Comparison of ENCODE assay signal across 32 cellular contexts in genomic region chr18:26071020-26071419, GRCh38.
"Had no signal": no experiment of that assay in that cellular context is flagged by ENCODE, and none has a peak within 500 bp of the region (broad histone marks: within the 10 kb centered on the region; RNA-seq: fewer than 3 reads in every experiment).

No MANE protein-coding gene starts in this region.

- H3K27ac ChIP-seq: adrenal gland, breast epithelium, esophagus squamous epithelium, gastroesophageal sphincter had no signal

- H3K4me1 ChIP-seq: breast epithelium, esophagus squamous epithelium, gastroesophageal sphincter had no signal

- DNase-seq: activated CD4-positive, alpha-beta memory T cell treated with anti-CD3 and anti-CD28 coated beads for 36 hours; activated CD4-positive, alpha-beta T cell treated with anti-CD3 and anti-CD28 coated beads for 36 hours; activated CD4-positive, alpha-beta T cell treated with anti-CD3 and anti-CD28 coated beads, Interleukin-2, amount 10 ng/mL, durations not matched to agents 24 days and 14 days; activated CD4-positive, CD25-positive, alpha-beta regulatory T cell; activated CD4-positive, CD25-positive, alpha-beta regulatory T cell treated with anti-CD3 and anti-CD28 coated beads, Interleukin-2, amount 50 U/mL, for 72 hours; activated CD8-positive, alpha-beta memory T cell treated with anti-CD3 and anti-CD28 coated beads, Interleukin-2, amount 10 ng/mL, durations not matched to agents 7 days and 5 days; activated CD8-positive, alpha-beta memory T cell treated with anti-CD3 and anti-CD28 coated beads, Interleukin-2, amount 50 U/mL, for 4 hours; activated CD8-positive, alpha-beta T cell treated with anti-CD3 and anti-CD28 coated beads, Interleukin-2, amount 10 ng/mL, durations not matched to agents 7 days and 5 days; activated effector memory CD4-positive, alpha-beta T cell treated with anti-CD3 and anti-CD28 coated beads, Interleukin-2, amount 50 U/mL, for 16 hours; activated naive CD4-positive, alpha-beta T cell treated with anti-CD3 and anti-CD28 coated beads for 36 hours; activated naive CD8-positive, alpha-beta T cell treated with anti-CD3 and anti-CD28 coated beads for 36 hours; activated naive CD8-positive, alpha-beta T cell treated with anti-CD3 and anti-CD28 coated beads, Interleukin-2, amount 50 U/mL, for 24 hours; activated T-cell treated with anti-CD3 and anti-CD28 coated beads, Interleukin-2, amount 50 U/mL, for 1 hour; activated T-cell treated with anti-CD3 and anti-CD28 coated beads, Interleukin-2, amount 50 U/mL, for 48 hours; adrenal gland; amygdala; aorta; cortex of kidney; dermis blood vessel endothelial cell; effector CD4-positive, alpha-beta T cell; effector memory CD8-positive, alpha-beta T cell; esophagus squamous epithelium; foreskin melanocyte; T-helper 2 cell had no signal

- H3K27ac Mint-ChIP-seq: activated CD4-positive, alpha-beta memory T cell treated with anti-CD3 and anti-CD28 coated beads for 36 hours; activated CD4-positive, alpha-beta T cell treated with anti-CD3 and anti-CD28 coated beads for 36 hours; activated CD4-positive, alpha-beta T cell treated with anti-CD3 and anti-CD28 coated beads, Interleukin-2, amount 10 ng/mL, durations not matched to agents 24 days and 14 days; activated CD8-positive, alpha-beta memory T cell treated with anti-CD3 and anti-CD28 coated beads, Interleukin-2, amount 10 ng/mL, durations not matched to agents 7 days and 5 days; activated CD8-positive, alpha-beta T cell treated with anti-CD3 and anti-CD28 coated beads, Interleukin-2, amount 10 ng/mL, durations not matched to agents 7 days and 5 days; activated naive CD4-positive, alpha-beta T cell treated with anti-CD3 and anti-CD28 coated beads for 36 hours; activated naive CD4-positive, alpha-beta T cell treated with anti-CD3 and anti-CD28 coated beads, Interleukin-2, amount 50 U/mL, for 24 hours; activated naive CD8-positive, alpha-beta T cell treated with anti-CD3 and anti-CD28 coated beads for 36 hours; activated naive CD8-positive, alpha-beta T cell treated with anti-CD3 and anti-CD28 coated beads, Interleukin-2, amount 50 U/mL, for 24 hours; activated T-helper 1 cell treated with anti-CD3 and anti-CD28 coated beads, Interleukin-12 subunit alpha, Interleukin-12 subunit beta, Interleukin-2, Interleukin-4 antibody, amounts not matched to agents 30 ng/mL and 10 ng/mL and 1 ng/mL, durations not matched to agents 14 hours and 24 hours and 36 hours; activated T-helper 2 cell treated with anti-CD3 and anti-CD28 coated beads, Interferon-gamma antibody, Interleukin-2, Interleukin-4, amounts not matched to agents 10 μg/mL and 5 μg/mL and 100 μg/mL, durations not matched to agents 14 hours and 24 hours and 36 hours; brain had no signal

- H3K27me3 Mint-ChIP-seq: activated CD4-positive, alpha-beta memory T cell treated with anti-CD3 and anti-CD28 coated beads for 36 hours; activated CD4-positive, alpha-beta T cell treated with anti-CD3 and anti-CD28 coated beads for 36 hours; activated CD4-positive, alpha-beta T cell treated with anti-CD3 and anti-CD28 coated beads, Interleukin-2, amount 10 ng/mL, durations not matched to agents 24 days and 14 days; activated CD8-positive, alpha-beta memory T cell treated with anti-CD3 and anti-CD28 coated beads, Interleukin-2, amount 10 ng/mL, durations not matched to agents 7 days and 5 days; activated naive CD4-positive, alpha-beta T cell treated with anti-CD3 and anti-CD28 coated beads, Interleukin-2, amount 50 U/mL, for 24 hours; activated naive CD8-positive, alpha-beta T cell treated with anti-CD3 and anti-CD28 coated beads for 36 hours; activated naive CD8-positive, alpha-beta T cell treated with anti-CD3 and anti-CD28 coated beads, Interleukin-2, amount 50 U/mL, for 24 hours; brain; central memory CD8-positive, alpha-beta T cell; effector memory CD8-positive, alpha-beta T cell had no signal

- H3K4me3 ChIP-seq: adrenal gland, breast epithelium, esophagus squamous epithelium, gastroesophageal sphincter had no signal

- H3K9me3 Mint-ChIP-seq: activated naive CD4-positive, alpha-beta T cell treated with anti-CD3 and anti-CD28 coated beads, Interleukin-2, amount 50 U/mL, for 24 hours; central memory CD8-positive, alpha-beta T cell; effector memory CD8-positive, alpha-beta T cell had no signal

- FAIRE-seq: colon had no signal

- H3K27me3 ChIP-seq: adrenal gland, breast epithelium, esophagus squamous epithelium, gastroesophageal sphincter had no signal

- H3K4me3 Mint-ChIP-seq: activated CD4-positive, alpha-beta memory T cell treated with anti-CD3 and anti-CD28 coated beads for 36 hours; activated CD4-positive, alpha-beta T cell treated with anti-CD3 and anti-CD28 coated beads for 36 hours; activated CD4-positive, alpha-beta T cell treated with anti-CD3 and anti-CD28 coated beads, Interleukin-2, amount 10 ng/mL, durations not matched to agents 24 days and 14 days; activated CD8-positive, alpha-beta memory T cell treated with anti-CD3 and anti-CD28 coated beads, Interleukin-2, amount 10 ng/mL, durations not matched to agents 7 days and 5 days; activated CD8-positive, alpha-beta T cell treated with anti-CD3 and anti-CD28 coated beads, Interleukin-2, amount 10 ng/mL, durations not matched to agents 7 days and 5 days; activated naive CD4-positive, alpha-beta T cell treated with anti-CD3 and anti-CD28 coated beads for 36 hours; activated naive CD4-positive, alpha-beta T cell treated with anti-CD3 and anti-CD28 coated beads, Interleukin-2, amount 50 U/mL, for 24 hours; activated naive CD8-positive, alpha-beta T cell treated with anti-CD3 and anti-CD28 coated beads for 36 hours; activated naive CD8-positive, alpha-beta T cell treated with anti-CD3 and anti-CD28 coated beads, Interleukin-2, amount 50 U/mL, for 24 hours; activated T-helper 1 cell treated with anti-CD3 and anti-CD28 coated beads, Interleukin-12 subunit alpha, Interleukin-12 subunit beta, Interleukin-2, Interleukin-4 antibody, amounts not matched to agents 30 ng/mL and 10 ng/mL and 1 ng/mL, durations not matched to agents 14 hours and 24 hours and 36 hours; brain; central memory CD8-positive, alpha-beta T cell; effector memory CD8-positive, alpha-beta T cell had no signal

- H3K9me3 ChIP-seq: adrenal gland had no signal
